Comparison of ENCODE assay signal across 30 cellular contexts in genomic region chr2:8634466-8635172, GRCh38. TPM values are rescaled to one million over a fixed set of nuclear protein-coding genes. Genes with fewer than 3 reads are reported as not detected.
DNase-seq lines count a peak whose midpoint lies in the region; ATAC-seq, FAIRE-seq and TF ChIP-seq lines count a peak whose summit lies in the region.
"Had no signal": no experiment of that assay in that cellular context is flagged by ENCODE, and none has a peak within 500 bp of the region (broad histone marks: within the 10 kb centered on the region; RNA-seq: fewer than 3 reads in every experiment).

No MANE protein-coding gene starts in this region.

- no peak overlapping the region for H2AFZ ChIP-seq in HepG2 (ENCODE audit: low read length)
- H2AFZ ChIP-seq in H1 (ENCODE audit: low read length): no peak overlapping the region

- CTCF ChIA-PET in HepG2 (lab: Yijun Ruan, JAX; ENCODE audit: low intra/inter-chr PET ratio, low total read pairs) (no interaction called here), H1 (lab: Charles Lee; ENCODE audit: partially characterized antibody) (interaction anchor here (0.6 to 1.5 kb wide), 2 partner anchors 29 to 127 kb away, joined by 3 read pairs; no protein-coding TSS in a partner anchor)
- CTCF ChIA-PET in activated CD4-positive, alpha-beta memory T cell treated with anti-CD3 and anti-CD28 coated beads, Interleukin-2, amount 10 ng/mL, durations not matched to agents 7 days and 5 days (lab: Charles Lee): interaction anchor here (0.5 kb wide), 1 partner anchor 30 kb away, joined by 4 read pairs; no protein-coding TSS in a partner anchor

- H3K4me2 ChIP-seq in HepG2 (ENCODE audit: low read depth, low read length) (peak overlapping the region; percentile 72), H1 (ENCODE audit: insufficient read depth in 1 of 2, low read depth in 2 of 2, low read length in 2 of 2) (no peak overlapping the region)

- H3K4me1 ChIP-seq in HepG2 (ENCODE audit: insufficient read depth, low read length) (peaks cover 90% of the 10 kb centered on the region), right lobe of liver (peaks cover 0 to 18% (median 6%) of the 10 kb centered on the region in 4 donors), H1 (replicated peaks in 1 of 4; ENCODE audit: control insufficient read depth in 3 of 4, insufficient read depth in 4 of 4, low read length in 3 of 4) (peaks cover 6 to 29% (median 18%) of the 10 kb centered on the region in 4 experiments)
- H3K4me1 ChIP-seq: breast epithelium had no signal

- H3K4ac ChIP-seq in H1 (replicated peaks; ENCODE audit: insufficient read length, low read depth, low read length): no peak overlapping the region

- H3K27ac Mint-ChIP-seq in neural crest cell (ENCODE audit: unreplicated experiment): peak overlapping the region; percentile 83
- peak overlapping the region; percentile 1 for H3K27ac Mint-ChIP-seq in stimulated activated memory B cell treated with anti-CD40 and anti-IgM and Interleukin-4, amounts not matched to agents 10 μg/mL and 1 μg/mL and 100 μg/mL, for 72 hours
- H3K27ac Mint-ChIP-seq in activated CD4-positive, alpha-beta memory T cell treated with anti-CD3 and anti-CD28 coated beads, Interleukin-2, amount 10 ng/mL, durations not matched to agents 7 days and 5 days: no peak overlapping the region
- H3K27ac Mint-ChIP-seq: activated B cell treated with CpG ODN at 0.5 μM for 24 hours; activated naive CD4-positive, alpha-beta T cell treated with anti-CD3 and anti-CD28 coated beads for 36 hours; activated T-cell treated with anti-CD3 and anti-CD28 coated beads, Interleukin-2, amount 50 U/mL, for 72 hours; T-cell had no signal

- H2BK120ac ChIP-seq in H1 (replicated peaks; ENCODE audit: low read depth, low read length): peak overlapping the region; percentile 16

- H3K23ac ChIP-seq in H1 (ENCODE audit: insufficient read length): no peak overlapping the region

- no peaks in the 10 kb centered on the region for H3K9me3 Mint-ChIP-seq in neural crest cell
- no peaks in the 10 kb centered on the region for H3K9me3 Mint-ChIP-seq in stimulated activated memory B cell treated with anti-CD40 and anti-IgM and Interleukin-4, amounts not matched to agents 10 μg/mL and 1 μg/mL and 100 μg/mL, for 72 hours
- no peaks in the 10 kb centered on the region for H3K9me3 Mint-ChIP-seq in activated CD4-positive, alpha-beta memory T cell treated with anti-CD3 and anti-CD28 coated beads, Interleukin-2, amount 10 ng/mL, durations not matched to agents 7 days and 5 days
- H3K9me3 Mint-ChIP-seq: activated B cell treated with CpG ODN at 0.5 μM for 24 hours; activated naive CD4-positive, alpha-beta T cell treated with anti-CD3 and anti-CD28 coated beads for 36 hours; activated T-cell treated with anti-CD3 and anti-CD28 coated beads, Interleukin-2, amount 50 U/mL, for 72 hours; CD4-positive, alpha-beta memory T cell; T-cell had no signal

- H3K4me3 ChIP-seq in HepG2 (replicated peaks in 1 of 3; ENCODE audit: insufficient read depth in 1 of 3, low read depth in 2 of 3, low read length in 3 of 3): no peak overlapping the region
- H3K4me3 ChIP-seq in right lobe of liver: no peak overlapping the region
- H3K4me3 ChIP-seq in H1 (ENCODE audit: extremely low read depth in 1 of 4, insufficient read depth in 2 of 4, low read depth in 3 of 4, low read length in 4 of 4): no peak overlapping the region
- H3K4me3 ChIP-seq: breast epithelium, coronary artery, stomach, thyroid gland had no signal

- no peaks in the 10 kb centered on the region for H3K36me3 ChIP-seq in HepG2 (replicated peaks in 1 of 2; ENCODE audit: control insufficient read depth in 1 of 2, insufficient read depth in 2 of 2, low read length in 2 of 2)
- H3K36me3 ChIP-seq in right lobe of liver: no peaks in the 10 kb centered on the region
- H3K36me3 ChIP-seq in H1 (ENCODE audit: control insufficient read depth in 2 of 4, insufficient read depth in 4 of 4, low read length in 3 of 4): no peaks in the 10 kb centered on the region
- H3K36me3 ChIP-seq: breast epithelium, stomach, thyroid gland had no signal

- no peaks in the 10 kb centered on the region for H4K20me1 ChIP-seq in HepG2 (ENCODE audit: insufficient read depth, low read length)
- H4K20me1 ChIP-seq in H1 (replicated peaks in 1 of 2; ENCODE audit: control insufficient read depth in 1 of 2, insufficient read depth in 2 of 2, low read length in 2 of 2): no peaks in the 10 kb centered on the region

- H4K91ac ChIP-seq in H1 (replicated peaks; ENCODE audit: insufficient read length, low read length): no peak overlapping the region

- no peak for DNase-seq in HepG2 (ENCODE audit: low spot score)
- DNase-seq in right lobe of liver: no peak
- no peak for DNase-seq in H1 (ENCODE audit: low read depth in 1 of 2, low spot score in 2 of 2)
- no peak for DNase-seq in neural crest cell (ENCODE audit: low read depth, low spot score)
- no peak for DNase-seq in activated CD4-positive, alpha-beta memory T cell treated with anti-CD3 and anti-CD28 coated beads, Interleukin-2, amount 10 ng/mL, durations not matched to agents 7 days and 5 days
- DNase-seq in occipital lobe (lab: John Stamatoyannopoulos, UW): no peak
- DNase-seq: activated B cell treated with CpG ODN at 0.5 μM for 24 hours; activated naive CD4-positive, alpha-beta T cell treated with anti-CD3 and anti-CD28 coated beads for 36 hours; activated T-cell treated with anti-CD3 and anti-CD28 coated beads, Interleukin-2, amount 50 U/mL, for 72 hours; CD4-positive, alpha-beta memory T cell; foreskin melanocyte; Karpas-422; left cardiac atrium; mesendoderm; MV-4-11; NCI-H1436 treated with DMSO at 0.1 percent for 48 hours; NCI-H2107; NCI-H446 treated with DMSO at 0.1 percent for 48 hours; NCI-H82; RPMI8226; stomach; T-cell; thyroid gland had no signal

- H3K79me2 ChIP-seq in HepG2 (ENCODE audit: insufficient read depth, low read length) (no peaks in the 10 kb centered on the region), H1 (ENCODE audit: control insufficient read depth in 1 of 2, insufficient read depth in 2 of 2, low read length in 2 of 2) (no peaks in the 10 kb centered on the region)

- H3K27me3 ChIP-seq in HepG2 (ENCODE audit: control insufficient read depth in 1 of 2, insufficient read depth in 2 of 2, low read length in 2 of 2) (no peaks in the 10 kb centered on the region), right lobe of liver (no peaks in the 10 kb centered on the region), H1 (replicated peaks in 1 of 4; ENCODE audit: control insufficient read depth in 3 of 4, extremely low read depth in 1 of 4, insufficient read depth in 3 of 4, low read length in 3 of 4) (peaks cover 1 to 7% (median 2%) of the 10 kb centered on the region in 4 experiments; a peak in 4 of 7 replicates)
- H3K27me3 ChIP-seq: breast epithelium, stomach, thyroid gland had no signal

- no TSS peak for BruUV-seq in HepG2 (replicated peaks; lab: Mats Ljungman, UMichigan)

- H2BK12ac ChIP-seq in H1 (ENCODE audit: low read depth, low read length): no peak overlapping the region

- TF ChIP-seq POLR2A in HepG2 (IDR thresholded peaks at IDR 0.05; ENCODE audit: insufficient read depth in 1 of 2, low read depth in 2 of 2, low read length in 2 of 2): no peak
- TF ChIP-seq POLR2A in right lobe of liver (IDR thresholded peaks at IDR 0.05): no peak
- no peak for TF ChIP-seq POLR2A in H1 (IDR thresholded peaks at IDR 0.05; ENCODE audit: control extremely low read depth in 1 of 2, low read depth in 2 of 2, low read length in 2 of 2)

- no peaks in the 10 kb centered on the region for H3K79me1 ChIP-seq in H1 (ENCODE audit: low read depth, low read length)

- H2AK5ac ChIP-seq in H1 (ENCODE audit: low read depth, low read length): peak overlapping the region; percentile 65; the same call in 1 of the 2 replicates

- no peak overlapping the region for H2BK5ac ChIP-seq in H1 (ENCODE audit: low read depth, low read length)

- no peak overlapping the region for H2BK15ac ChIP-seq in H1 (ENCODE audit: low read length)

- intact Hi-C loops in HepG2 (cut with micrococcal nuclease; ENCODE audit: unreplicated experiment) (no loop called here), right lobe of liver (cut with DNase I) (no loop called here)

- no peaks in the 10 kb centered on the region for H3K36me3 Mint-ChIP-seq in neural crest cell (ENCODE audit: low read depth)
- H3K36me3 Mint-ChIP-seq in stimulated activated memory B cell treated with anti-CD40 and anti-IgM and Interleukin-4, amounts not matched to agents 10 μg/mL and 1 μg/mL and 100 μg/mL, for 72 hours: no peaks in the 10 kb centered on the region
- H3K36me3 Mint-ChIP-seq in activated CD4-positive, alpha-beta memory T cell treated with anti-CD3 and anti-CD28 coated beads, Interleukin-2, amount 10 ng/mL, durations not matched to agents 7 days and 5 days (ENCODE audit: low read depth): no peaks in the 10 kb centered on the region
- H3K36me3 Mint-ChIP-seq: CD4-positive, alpha-beta memory T cell; T-cell had no signal

- no peak overlapping the region for H4K5ac ChIP-seq in H1 (ENCODE audit: insufficient read length, low read depth, low read length)

- no peak overlapping the region for H3K18ac ChIP-seq in H1 (ENCODE audit: extremely low read depth, low read length)

- H3K9ac ChIP-seq in HepG2 (ENCODE audit: insufficient read depth, low read depth, low read length) (peak overlapping the region; percentile 11; the same call in 1 of the 2 replicates), H1 (replicated peaks in 1 of 4; ENCODE audit: extremely low read depth in 1 of 4, low read depth in 3 of 4, low read length in 3 of 4) (no peak overlapping the region)

- H3K4me1 Mint-ChIP-seq in neural crest cell: peaks cover 52% of the 10 kb centered on the region
- peaks cover 6% of the 10 kb centered on the region for H3K4me1 Mint-ChIP-seq in stimulated activated memory B cell treated with anti-CD40 and anti-IgM and Interleukin-4, amounts not matched to agents 10 μg/mL and 1 μg/mL and 100 μg/mL, for 72 hours
- no peaks in the 10 kb centered on the region for H3K4me1 Mint-ChIP-seq in activated CD4-positive, alpha-beta memory T cell treated with anti-CD3 and anti-CD28 coated beads, Interleukin-2, amount 10 ng/mL, durations not matched to agents 7 days and 5 days

- no peak overlapping the region for H3K56ac ChIP-seq in H1 (replicated peaks; ENCODE audit: insufficient read length, low read depth, low read length)

- POLR2A ChIA-PET in HepG2 (lab: Yijun Ruan, JAX): interaction anchor here (0.8 to 10.2 kb wide), 7 partner anchors 12 to 63 kb away, joined by 3 to 188 read pairs (median 5); partner anchors contain the start of gene ID2
- POLR2A ChIA-PET in H1 (lab: Charles Lee; ENCODE audit: partially characterized antibody): interaction anchor here (0.6 to 2.7 kb wide), 3 partner anchors 22 to 47 kb away, joined by 3 to 8 read pairs (median 5); partner anchors contain the start of gene ID2
- POLR2A ChIA-PET in activated CD4-positive, alpha-beta memory T cell treated with anti-CD3 and anti-CD28 coated beads, Interleukin-2, amount 10 ng/mL, durations not matched to agents 7 days and 5 days (lab: Charles Lee): no interaction called here

- no peak overlapping the region for H4K8ac ChIP-seq in H1 (ENCODE audit: extremely low read depth, insufficient read depth, low read length)

- 95% methylated on average over 14 of the region's 14 CpGs for WGBS in HepG2 (ENCODE audit: low lambda C conversion rate)
- WGBS in right lobe of liver (ENCODE audit: insufficient coverage, low coverage, low lambda C conversion rate, missing lambda C conversion rate): 88% methylated on average over 7 of the region's 14 CpGs
- 94% methylated on average over 13 of the region's 14 CpGs; no CpG with 5 or more reads in 1 of the 2 experiments for WGBS in H1 (ENCODE audit: extremely low coverage in 1 of 2, insufficient coverage in 1 of 2, insufficient read length in 1 of 2, insufficient replicate concordance in 2 of 2, low coverage in 1 of 2, low lambda C conversion rate in 2 of 2, missing lambda C conversion rate in 1 of 2), 2 experiments

- TF ChIP-seq EP300 in HepG2 (IDR thresholded peaks at IDR 0.05; ENCODE audit: low read depth in 2 of 2, low read length in 2 of 2) (no peak), HepG2 (CRISPR knock-in tag; IDR thresholded peaks at IDR 0.05; ENCODE audit: borderline replicate concordance) (no peak), H1 (IDR thresholded peaks at IDR 0.05; ENCODE audit: borderline replicate concordance in 1 of 2, low read depth in 2 of 2, low read length in 2 of 2) (no peak)

- peaks cover 9% of the 10 kb centered on the region for H3K27me3 Mint-ChIP-seq in neural crest cell (ENCODE audit: low read depth)
- peaks cover 32% of the 10 kb centered on the region for H3K27me3 Mint-ChIP-seq in stimulated activated memory B cell treated with anti-CD40 and anti-IgM and Interleukin-4, amounts not matched to agents 10 μg/mL and 1 μg/mL and 100 μg/mL, for 72 hours
- peaks cover 4% of the 10 kb centered on the region for H3K27me3 Mint-ChIP-seq in activated CD4-positive, alpha-beta memory T cell treated with anti-CD3 and anti-CD28 coated beads, Interleukin-2, amount 10 ng/mL, durations not matched to agents 7 days and 5 days
- H3K27me3 Mint-ChIP-seq: T-cell had no signal

- no peak for ATAC-seq in HepG2
- ATAC-seq in right lobe of liver: no peak
- ATAC-seq in stimulated activated memory B cell treated with anti-CD40 and anti-IgM and Interleukin-4, amounts not matched to agents 10 μg/mL and 1 μg/mL and 100 μg/mL, for 72 hours: no peak
- no peak for ATAC-seq in GM19397 (IDR thresholded peaks at IDR 0.05; ENCODE audit: unreplicated experiment)
- ATAC-seq: esophagus mucosa, T-cell had no signal

- H3K27ac ChIP-seq in HepG2 (ENCODE audit: extremely low read length, insufficient read depth, low read length) (peak overlapping the region; percentile 55), right lobe of liver (peak overlapping the region in 1 of 3 donors; percentile 45), H1 (ENCODE audit: low read depth, low read length) (no peak overlapping the region)
- H3K27ac ChIP-seq: breast epithelium, coronary artery, stomach, thyroid gland had no signal

- H3K4me3 Mint-ChIP-seq in neural crest cell: no peak overlapping the region
- H3K4me3 Mint-ChIP-seq in stimulated activated memory B cell treated with anti-CD40 and anti-IgM and Interleukin-4, amounts not matched to agents 10 μg/mL and 1 μg/mL and 100 μg/mL, for 72 hours: no peak overlapping the region
- no peak overlapping the region for H3K4me3 Mint-ChIP-seq in activated CD4-positive, alpha-beta memory T cell treated with anti-CD3 and anti-CD28 coated beads, Interleukin-2, amount 10 ng/mL, durations not matched to agents 7 days and 5 days
- H3K4me3 Mint-ChIP-seq: activated B cell treated with CpG ODN at 0.5 μM for 24 hours; activated naive CD4-positive, alpha-beta T cell treated with anti-CD3 and anti-CD28 coated beads for 36 hours; activated T-cell treated with anti-CD3 and anti-CD28 coated beads, Interleukin-2, amount 50 U/mL, for 72 hours; T-cell had no signal

- no peaks in the 10 kb centered on the region for H3K23me2 ChIP-seq in H1 (ENCODE audit: low read depth, low read length)

- peak overlapping the region; percentile 93; the same call in 1 of the 2 replicates for H2BK20ac ChIP-seq in H1 (ENCODE audit: low read length)

- H3K14ac ChIP-seq in H1 (ENCODE audit: insufficient read length): no peak overlapping the region

- in situ Hi-C loops in HepG2 (cut with HindIII; ENCODE audit: extremely low pct_ligation_motif_present, low pct_unique_long_range_greater_than_20kb): no loop called here

- TF ChIP-seq CTCF in HepG2 (CRISPR knock-in tag; IDR thresholded peaks at IDR 0.05) (no peak), right lobe of liver (IDR thresholded peaks at IDR 0.05) (no peak), H1 (IDR thresholded peaks at IDR 0.05; ENCODE audit: control extremely low read depth in 1 of 3, insufficient read depth in 1 of 3, low read depth in 1 of 3, low read length in 3 of 3) (no peak), neural crest cell (conservative IDR thresholded peaks at IDR 0.05) (no peak)

- TF ChIP-seq RAD21 in HepG2 (CRISPR knock-in tag; IDR thresholded peaks at IDR 0.05): no peak
- TF ChIP-seq RAD21 in H1 (IDR thresholded peaks at IDR 0.05 in 1 of 2, conservative IDR thresholded peaks at IDR 0.05 in 1 of 2; ENCODE audit: low read depth in 2 of 2, low read length in 2 of 2): no peak

- FAIRE-seq in HepG2 (lab: Jason Lieb, UNC) (no peak), H1 (lab: Jason Lieb, UNC) (no peak)
- FAIRE-seq: A204.1, G401.6 had no signal

- H3K9me3 ChIP-seq in HepG2 (ENCODE audit: low read length) (no peaks in the 10 kb centered on the region), right lobe of liver (no peaks in the 10 kb centered on the region), H1 (ENCODE audit: insufficient read depth in 2 of 2, low read depth in 1 of 2, low read length in 1 of 2) (no peaks in the 10 kb centered on the region)
- H3K9me3 ChIP-seq: breast epithelium, stomach, thyroid gland had no signal

RNA-seq across cellular contexts. Expression of gene ID2, which starts 47.2 kb away (rescaled TPM):
- 214 and 258 TPM in 2 replicates for total RNA-seq in HepG2 (2016; rRNA removed; fragmentation: Illumina TruSeq; extraction: Trizol)
- 123 and 125 TPM in 2 replicates for total RNA-seq in HepG2 (2016; cell fraction: cytosol; rRNA removed; fragmentation: Illumina TruSeq; extraction: Trizol; ENCODE audit: low read depth)
- total RNA-seq in HepG2 (2016; cell fraction: insoluble cytoplasmic fraction; rRNA removed; fragmentation: Illumina TruSeq; extraction: Trizol): 231 and 299 TPM in 2 replicates
- total RNA-seq in HepG2 (2016; cell fraction: membrane; rRNA removed; fragmentation: Illumina TruSeq; extraction: Trizol): 120 and 130 TPM in 2 replicates
- 161 and 168 TPM in 2 replicates for total RNA-seq in HepG2 (2016; cell fraction: nucleus; rRNA removed; fragmentation: Illumina TruSeq; extraction: Trizol)
- polyA plus RNA-seq in HepG2 (2011; rRNA removed): 610 and 719 TPM in 2 replicates
- 553 and 655 TPM in 2 replicates for polyA plus RNA-seq in HepG2 (2011; cell fraction: cytosol; rRNA removed)
- 354 and 556 TPM in 2 replicates for polyA plus RNA-seq in HepG2 (2011; cell fraction: nucleus; rRNA removed)
- polyA plus RNA-seq in HepG2 (2012): 144 and 150 TPM in 2 replicates
- 39.6 and 40.9 TPM in 2 replicates for polyA plus RNA-seq in HepG2 (2016; cell fraction: cytosol; fragmentation: Illumina TruSeq; extraction: Trizol; ENCODE audit: low read depth)
- 355 and 371 TPM in 2 replicates for polyA plus RNA-seq in HepG2 (2016; cell fraction: insoluble cytoplasmic fraction; fragmentation: Illumina TruSeq; extraction: Trizol; ENCODE audit: low read depth)
- 61.5 and 69.8 TPM in 2 replicates for polyA plus RNA-seq in HepG2 (2016; cell fraction: membrane; fragmentation: Illumina TruSeq; extraction: Trizol; ENCODE audit: low read depth)
- 375 and 408 TPM in 2 replicates for polyA plus RNA-seq in HepG2 (2016; cell fraction: nucleus; fragmentation: Illumina TruSeq; extraction: Trizol; ENCODE audit: insufficient read depth, low read depth)
- 143 and 451 TPM in 2 replicates for polyA minus RNA-seq in HepG2 (2011; rRNA and poly(A)+ RNA removed; ENCODE audit: low replicate concordance)
- polyA minus RNA-seq in HepG2 (2011; cell fraction: cytosol; rRNA and poly(A)+ RNA removed): 138 and 177 TPM in 2 replicates
- polyA minus RNA-seq in HepG2 (2011; cell fraction: nucleus; rRNA and poly(A)+ RNA removed): 115 and 276 TPM in 2 replicates
- 100 to 1,000 TPM; 103 to 520 (median 191) TPM for total RNA-seq in right lobe of liver
- total RNA-seq in H1 (2021; fragmentation: NEBNext Ultra II Directional; extraction: Animal tissue kit (Norgen Biotek cat#: 25700)): 36.7 and 37.1 TPM in 2 replicates
- 163 and 214 TPM in 2 replicates for polyA plus RNA-seq in H1 (2011; rRNA removed)
- 163 TPM for polyA plus RNA-seq in H1 (2011; cell fraction: cytosol; rRNA removed)
- 221 TPM for polyA plus RNA-seq in H1 (2011; cell fraction: nucleus; rRNA removed)
- 58.1 to 89.9 TPM (median 65.4 TPM) in 4 replicates for polyA plus RNA-seq in H1 (2012, experiment 1 of 2)
- polyA plus RNA-seq in H1 (2012, experiment 2 of 2): 43.9 TPM
- polyA plus RNA-seq in H1 (2013, experiment 1 of 2): 21.4 TPM
- 22.4 TPM for polyA plus RNA-seq in H1 (2013, experiment 2 of 2)
- 89.2 and 91.6 TPM in 2 replicates for polyA minus RNA-seq in H1 (2011; rRNA and poly(A)+ RNA removed)
- 52.3 TPM for polyA minus RNA-seq in H1 (2011; cell fraction: cytosol; rRNA and poly(A)+ RNA removed)
- 89.9 TPM for polyA minus RNA-seq in H1 (2011; cell fraction: nucleus; rRNA and poly(A)+ RNA removed)
- 44.1 and 46.1 TPM in 2 replicates for total RNA-seq in neural crest cell
- total RNA-seq in activated CD4-positive, alpha-beta memory T cell treated with anti-CD3 and anti-CD28 coated beads, Interleukin-2, amount 10 ng/mL, durations not matched to agents 7 days and 5 days: 100 to 1,000 TPM; 299 to 324 TPM
- total RNA-seq in occipital lobe: 314 TPM
